20 cellular contexts compared by ENCODE assay signal in genomic region chr7:69516208-69516820, GRCh38.
A peak's percentile ranks its signal among the peaks of the same experiment; 100 is the strongest.
DNase-seq lines count a peak whose midpoint lies in the region; ATAC-seq and TF ChIP-seq lines count a peak whose summit lies in the region.
"Had no signal": no experiment of that assay in that cellular context is flagged by ENCODE, and none has a peak within 500 bp of the region (broad histone marks: within the 10 kb centered on the region; RNA-seq: fewer than 3 reads in every experiment).

No MANE protein-coding gene starts in this region.

- intact Hi-C loops in left cardiac atrium (cut with DNase I): no loop called here
- intact Hi-C loops in right cardiac atrium (cut with DNase I): no loop called here

- DNase-seq in left cardiac atrium (peak; percentile 29), right atrium auricular region (ENCODE audit: low spot score) (no peak), chondrocyte (ENCODE audit: low spot score) (peak; percentile 13), right cardiac atrium (peak in 1 of 3 donors; percentile 40), middle frontal gyrus (ENCODE audit: extremely low spot score, low spot score) (no peak), mesothelial cell of epicardium (ENCODE audit: low spot score in 2 of 2, unreplicated experiment in 2 of 2) (no peak)
- DNase-seq: CD4-positive, alpha-beta memory T cell; COR-L47; DMS53; GOT3; HCEC 1CT; KG1; MG63; NCI-H1105 treated with DMSO at 0.1 percent for 48 hours; NCI-H2029; NCI-H446; NCI-H524 treated with DMSO at 0.1 percent for 48 hours; NCI-H774; SJCRH30 had no signal

- H3K27me3 Mint-ChIP-seq in chondrocyte (ENCODE audit: low read depth) (peaks cover 12% of the 10 kb centered on the region), mesothelial cell of epicardium (ENCODE audit: low read depth) (peaks cover 15% of the 10 kb centered on the region)

- H3K9me3 Mint-ChIP-seq in chondrocyte (ENCODE audit: low read depth): no peaks in the 10 kb centered on the region
- H3K9me3 Mint-ChIP-seq in mesothelial cell of epicardium: no peaks in the 10 kb centered on the region

- H3K4me3 Mint-ChIP-seq in chondrocyte (ENCODE audit: unreplicated experiment): no peak overlapping the region
- H3K4me3 Mint-ChIP-seq in mesothelial cell of epicardium: no peak overlapping the region
- H3K4me3 Mint-ChIP-seq: CD4-positive, alpha-beta memory T cell had no signal

- no peak overlapping the region for H3K4me3 ChIP-seq in right atrium auricular region
- H3K4me3 ChIP-seq in right cardiac atrium (ENCODE audit: low read length): no peak overlapping the region
- H3K4me3 ChIP-seq: MG63, SJCRH30 had no signal

- TF ChIP-seq CTCF in right atrium auricular region (IDR thresholded peaks at IDR 0.05) (no peak), chondrocyte (IDR thresholded peaks at IDR 0.05) (no peak), mesothelial cell of epicardium (IDR thresholded peaks at IDR 0.05; ENCODE audit: unreplicated experiment) (no peak)

- H3K36me3 Mint-ChIP-seq in chondrocyte (ENCODE audit: low read depth): no peaks in the 10 kb centered on the region
- no peaks in the 10 kb centered on the region for H3K36me3 Mint-ChIP-seq in mesothelial cell of epicardium
- H3K36me3 Mint-ChIP-seq: CD4-positive, alpha-beta memory T cell had no signal

- 59% methylated on average over 9 of the region's 9 CpGs for WGBS in right cardiac atrium

- no peak overlapping the region for H3K27ac ChIP-seq in right atrium auricular region
- peak overlapping the region; percentile 56 for H3K27ac ChIP-seq in right cardiac atrium (ENCODE audit: low read length)
- H3K27ac ChIP-seq: SJCRH30 had no signal

- H3K36me3 ChIP-seq in right atrium auricular region: no peaks in the 10 kb centered on the region
- H3K36me3 ChIP-seq: MG63, SJCRH30 had no signal

- H3K27ac Mint-ChIP-seq in chondrocyte (ENCODE audit: unreplicated experiment) (peak overlapping the region; percentile 34), mesothelial cell of epicardium (no peak overlapping the region)
- H3K27ac Mint-ChIP-seq: CD4-positive, alpha-beta memory T cell had no signal

- H3K4me1 Mint-ChIP-seq in chondrocyte (ENCODE audit: low read depth) (peaks cover 6% of the 10 kb centered on the region), mesothelial cell of epicardium (peaks cover 10% of the 10 kb centered on the region)

- H3K27me3 ChIP-seq in right atrium auricular region (no peaks in the 10 kb centered on the region), right cardiac atrium (ENCODE audit: control insufficient read depth, insufficient read depth) (no peaks in the 10 kb centered on the region)
- H3K27me3 ChIP-seq: MG63, SJCRH30 had no signal

- H3K9me3 ChIP-seq in right atrium auricular region (no peaks in the 10 kb centered on the region), right cardiac atrium (ENCODE audit: control insufficient read depth, low read length) (no peaks in the 10 kb centered on the region)
- H3K9me3 ChIP-seq: MG63, SJCRH30 had no signal

- H3K4me1 ChIP-seq in right atrium auricular region (no peaks in the 10 kb centered on the region), right cardiac atrium (ENCODE audit: control insufficient read depth, insufficient read depth, low read length) (peaks cover 5% of the 10 kb centered on the region)
- H3K4me1 ChIP-seq: SJCRH30 had no signal

- peak in 1 of 2 donors; percentile 58 for ATAC-seq in left cardiac atrium
- peak; percentile 52 to 86 for ATAC-seq in right cardiac atrium
- ATAC-seq in GM19351 (IDR thresholded peaks at IDR 0.05; ENCODE audit: unreplicated experiment): no peak

Comparison
In these comparisons a context has a peak if more than half of its experiments do, and no peak if none do; other contexts are left out.
1. DNase-seq: peak in left cardiac atrium (single experiment) and chondrocyte (single experiment); none in right atrium auricular region (single experiment), middle frontal gyrus (single experiment) and mesothelial cell of epicardium (0 of 2).